1 cellular context compared by ENCODE assay signal in the genomic region with DNA sequence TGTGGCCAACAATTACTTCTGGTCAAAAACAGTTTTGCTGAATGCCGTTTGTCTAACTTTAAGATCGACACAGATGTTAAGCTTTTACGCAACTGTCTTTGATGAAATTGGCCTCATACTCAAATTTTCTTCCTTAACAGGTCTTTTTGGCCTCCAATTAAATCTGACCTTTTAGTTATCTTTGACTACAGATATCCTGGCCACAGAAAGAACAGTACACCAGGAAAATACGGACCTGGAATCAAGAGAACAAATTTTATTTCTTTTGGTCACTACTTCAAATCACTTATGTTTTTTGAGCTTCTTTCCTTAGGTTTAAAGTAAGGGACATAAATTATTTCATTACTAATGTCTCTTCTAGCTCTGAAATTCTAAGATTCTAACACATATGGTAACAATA.
A peak's percentile ranks its signal among the peaks of the same experiment; 100 is the strongest.
TF ChIP-seq lines count a peak whose summit lies in the region.

No MANE protein-coding gene starts in this region.

TF ChIP-seq in K562, 482 proteins besides CTCF, POLR2A, EP300 and RAD21 (continued from another document):
- TF ChIP-seq, protein P1, sequence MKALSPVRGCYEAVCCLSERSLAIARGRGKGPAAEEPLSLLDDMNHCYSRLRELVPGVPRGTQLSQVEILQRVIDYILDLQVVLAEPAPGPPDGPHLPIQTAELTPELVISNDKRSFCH (CRISPR knock-in tag; IDR thresholded peaks at IDR 0.05) = no peak
- TF ChIP-seq, protein P1 (tag; IDR thresholded peaks at IDR 0.05) = peak; percentile 70; the same call in 1 of the 2 replicates
- TF ChIP-seq ZNF764 (CRISPR knock-in tag; IDR thresholded peaks at IDR 0.05; ENCODE audit: low read depth) = no peak
